ENCODE assay signal across 1 cellular context in the genomic region with DNA sequence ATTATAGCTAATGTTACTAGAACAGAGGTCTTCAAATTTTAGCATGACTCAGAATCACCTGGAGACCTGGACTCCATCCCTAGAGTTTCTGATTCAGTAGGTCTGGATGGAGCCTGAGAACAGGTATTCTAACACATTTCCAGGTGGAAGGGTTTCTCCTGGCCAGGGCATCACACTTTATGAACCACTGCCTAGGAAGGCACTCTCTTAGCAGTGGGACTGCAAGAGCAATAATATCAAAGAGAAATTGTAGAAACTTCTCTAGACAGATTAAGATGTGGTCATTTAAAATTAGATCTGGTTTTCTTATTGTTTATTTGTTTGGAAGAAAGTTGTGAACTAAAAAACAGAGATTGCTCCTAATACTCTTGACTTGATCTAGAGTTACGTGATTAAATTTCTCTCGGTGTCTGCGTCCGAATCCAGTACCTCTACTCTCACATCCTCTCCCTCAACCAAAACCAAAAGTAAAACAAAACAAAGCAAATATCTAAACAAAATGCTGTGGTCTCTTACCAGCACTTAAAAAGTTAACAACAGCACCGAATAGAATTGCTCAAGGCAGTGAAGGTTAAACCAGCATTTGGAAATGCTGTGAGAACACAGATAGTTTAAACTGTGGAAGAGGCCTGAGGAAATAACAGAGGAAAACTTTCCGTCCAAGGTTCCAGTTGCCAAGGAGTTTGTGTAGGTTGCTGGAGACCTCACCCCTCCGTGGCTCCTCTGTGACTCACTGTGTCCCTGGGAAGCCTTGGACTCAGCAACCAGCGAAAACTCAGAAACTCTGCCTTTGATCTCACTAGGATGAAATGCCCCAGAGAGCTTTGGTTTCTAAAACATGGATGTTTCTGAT.
TF ChIP-seq lines count a peak whose summit lies in the region.

No MANE protein-coding gene starts in this region.

TF ChIP-seq in HepG2, 621 proteins besides CTCF, POLR2A, EP300 and RAD21 (continued from another document):
- TF ChIP-seq, protein P1, sequence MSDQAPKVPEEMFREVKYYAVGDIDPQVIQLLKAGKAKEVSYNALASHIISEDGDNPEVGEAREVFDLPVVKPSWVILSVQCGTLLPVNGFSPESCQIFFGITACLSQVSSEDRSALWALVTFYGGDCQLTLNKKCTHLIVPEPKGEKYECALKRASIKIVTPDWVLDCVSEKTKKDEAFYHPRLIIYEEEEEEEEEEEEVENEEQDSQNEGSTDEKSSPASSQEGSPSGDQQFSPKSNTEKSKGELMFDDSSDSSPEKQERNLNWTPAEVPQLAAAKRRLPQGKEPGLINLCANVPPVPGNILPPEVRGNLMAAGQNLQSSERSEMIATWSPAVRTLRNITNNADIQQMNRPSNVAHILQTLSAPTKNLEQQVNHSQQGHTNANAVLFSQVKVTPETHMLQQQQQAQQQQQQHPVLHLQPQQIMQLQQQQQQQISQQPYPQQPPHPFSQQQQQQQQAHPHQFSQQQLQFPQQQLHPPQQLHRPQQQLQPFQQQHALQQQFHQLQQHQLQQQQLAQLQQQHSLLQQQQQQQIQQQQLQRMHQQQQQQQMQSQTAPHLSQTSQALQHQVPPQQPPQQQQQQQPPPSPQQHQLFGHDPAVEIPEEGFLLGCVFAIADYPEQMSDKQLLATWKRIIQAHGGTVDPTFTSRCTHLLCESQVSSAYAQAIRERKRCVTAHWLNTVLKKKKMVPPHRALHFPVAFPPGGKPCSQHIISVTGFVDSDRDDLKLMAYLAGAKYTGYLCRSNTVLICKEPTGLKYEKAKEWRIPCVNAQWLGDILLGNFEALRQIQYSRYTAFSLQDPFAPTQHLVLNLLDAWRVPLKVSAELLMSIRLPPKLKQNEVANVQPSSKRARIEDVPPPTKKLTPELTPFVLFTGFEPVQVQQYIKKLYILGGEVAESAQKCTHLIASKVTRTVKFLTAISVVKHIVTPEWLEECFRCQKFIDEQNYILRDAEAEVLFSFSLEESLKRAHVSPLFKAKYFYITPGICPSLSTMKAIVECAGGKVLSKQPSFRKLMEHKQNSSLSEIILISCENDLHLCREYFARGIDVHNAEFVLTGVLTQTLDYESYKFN (CRISPR knock-in tag; conservative IDR thresholded peaks at IDR 0.05), result no peak
- TF ChIP-seq ZNF598 (CRISPR knock-in tag; IDR thresholded peaks at IDR 0.05; ENCODE audit: borderline replicate concordance), result no peak
TF ChIP-seq in HepG2: peak in this region for 0.
